In the genomic region with DNA sequence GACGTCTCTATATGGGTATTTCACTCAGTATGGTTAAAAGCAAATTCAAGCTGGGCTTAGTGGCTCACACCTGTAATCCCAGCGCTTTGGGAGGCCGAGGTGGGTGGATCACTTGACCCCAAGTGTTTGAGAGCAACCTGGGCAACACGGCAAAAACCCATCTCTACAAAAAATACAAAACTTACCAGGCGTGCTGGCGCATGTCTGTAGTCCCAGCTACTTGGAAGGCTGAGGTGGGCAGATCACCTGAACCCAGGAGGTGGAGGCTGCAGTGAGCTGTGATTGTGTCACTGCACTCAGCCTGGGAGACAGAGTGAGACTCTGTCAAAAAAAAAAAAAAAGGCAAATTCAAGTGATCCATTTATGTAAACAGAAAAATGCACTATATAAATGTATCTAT, we compare ENCODE assay signal across 1 cellular context.
TF ChIP-seq lines count a peak whose summit lies in the region.

No MANE protein-coding gene starts in this region.

TF ChIP-seq in GM23338, 12 proteins besides CTCF, POLR2A, EP300 and RAD21 (continued from another document):
- TF ChIP-seq REST (IDR thresholded peaks at IDR 0.05; ENCODE audit: unreplicated experiment) (no peak), ZNF331 (CRISPR knock-in tag; IDR thresholded peaks at IDR 0.05; ENCODE audit: low read depth) (no peak), EZH2 (IDR thresholded peaks at IDR 0.05; ENCODE audit: low read depth, unreplicated experiment) (no peak), ETS1 (IDR thresholded peaks at IDR 0.05) (no peak), STAT1 (IDR thresholded peaks at IDR 0.05; ENCODE audit: unreplicated experiment) (no peak), CREB1 (CRISPR knock-in tag; IDR thresholded peaks at IDR 0.05; ENCODE audit: low read depth) (no peak)
- TF ChIP-seq, protein P1, sequence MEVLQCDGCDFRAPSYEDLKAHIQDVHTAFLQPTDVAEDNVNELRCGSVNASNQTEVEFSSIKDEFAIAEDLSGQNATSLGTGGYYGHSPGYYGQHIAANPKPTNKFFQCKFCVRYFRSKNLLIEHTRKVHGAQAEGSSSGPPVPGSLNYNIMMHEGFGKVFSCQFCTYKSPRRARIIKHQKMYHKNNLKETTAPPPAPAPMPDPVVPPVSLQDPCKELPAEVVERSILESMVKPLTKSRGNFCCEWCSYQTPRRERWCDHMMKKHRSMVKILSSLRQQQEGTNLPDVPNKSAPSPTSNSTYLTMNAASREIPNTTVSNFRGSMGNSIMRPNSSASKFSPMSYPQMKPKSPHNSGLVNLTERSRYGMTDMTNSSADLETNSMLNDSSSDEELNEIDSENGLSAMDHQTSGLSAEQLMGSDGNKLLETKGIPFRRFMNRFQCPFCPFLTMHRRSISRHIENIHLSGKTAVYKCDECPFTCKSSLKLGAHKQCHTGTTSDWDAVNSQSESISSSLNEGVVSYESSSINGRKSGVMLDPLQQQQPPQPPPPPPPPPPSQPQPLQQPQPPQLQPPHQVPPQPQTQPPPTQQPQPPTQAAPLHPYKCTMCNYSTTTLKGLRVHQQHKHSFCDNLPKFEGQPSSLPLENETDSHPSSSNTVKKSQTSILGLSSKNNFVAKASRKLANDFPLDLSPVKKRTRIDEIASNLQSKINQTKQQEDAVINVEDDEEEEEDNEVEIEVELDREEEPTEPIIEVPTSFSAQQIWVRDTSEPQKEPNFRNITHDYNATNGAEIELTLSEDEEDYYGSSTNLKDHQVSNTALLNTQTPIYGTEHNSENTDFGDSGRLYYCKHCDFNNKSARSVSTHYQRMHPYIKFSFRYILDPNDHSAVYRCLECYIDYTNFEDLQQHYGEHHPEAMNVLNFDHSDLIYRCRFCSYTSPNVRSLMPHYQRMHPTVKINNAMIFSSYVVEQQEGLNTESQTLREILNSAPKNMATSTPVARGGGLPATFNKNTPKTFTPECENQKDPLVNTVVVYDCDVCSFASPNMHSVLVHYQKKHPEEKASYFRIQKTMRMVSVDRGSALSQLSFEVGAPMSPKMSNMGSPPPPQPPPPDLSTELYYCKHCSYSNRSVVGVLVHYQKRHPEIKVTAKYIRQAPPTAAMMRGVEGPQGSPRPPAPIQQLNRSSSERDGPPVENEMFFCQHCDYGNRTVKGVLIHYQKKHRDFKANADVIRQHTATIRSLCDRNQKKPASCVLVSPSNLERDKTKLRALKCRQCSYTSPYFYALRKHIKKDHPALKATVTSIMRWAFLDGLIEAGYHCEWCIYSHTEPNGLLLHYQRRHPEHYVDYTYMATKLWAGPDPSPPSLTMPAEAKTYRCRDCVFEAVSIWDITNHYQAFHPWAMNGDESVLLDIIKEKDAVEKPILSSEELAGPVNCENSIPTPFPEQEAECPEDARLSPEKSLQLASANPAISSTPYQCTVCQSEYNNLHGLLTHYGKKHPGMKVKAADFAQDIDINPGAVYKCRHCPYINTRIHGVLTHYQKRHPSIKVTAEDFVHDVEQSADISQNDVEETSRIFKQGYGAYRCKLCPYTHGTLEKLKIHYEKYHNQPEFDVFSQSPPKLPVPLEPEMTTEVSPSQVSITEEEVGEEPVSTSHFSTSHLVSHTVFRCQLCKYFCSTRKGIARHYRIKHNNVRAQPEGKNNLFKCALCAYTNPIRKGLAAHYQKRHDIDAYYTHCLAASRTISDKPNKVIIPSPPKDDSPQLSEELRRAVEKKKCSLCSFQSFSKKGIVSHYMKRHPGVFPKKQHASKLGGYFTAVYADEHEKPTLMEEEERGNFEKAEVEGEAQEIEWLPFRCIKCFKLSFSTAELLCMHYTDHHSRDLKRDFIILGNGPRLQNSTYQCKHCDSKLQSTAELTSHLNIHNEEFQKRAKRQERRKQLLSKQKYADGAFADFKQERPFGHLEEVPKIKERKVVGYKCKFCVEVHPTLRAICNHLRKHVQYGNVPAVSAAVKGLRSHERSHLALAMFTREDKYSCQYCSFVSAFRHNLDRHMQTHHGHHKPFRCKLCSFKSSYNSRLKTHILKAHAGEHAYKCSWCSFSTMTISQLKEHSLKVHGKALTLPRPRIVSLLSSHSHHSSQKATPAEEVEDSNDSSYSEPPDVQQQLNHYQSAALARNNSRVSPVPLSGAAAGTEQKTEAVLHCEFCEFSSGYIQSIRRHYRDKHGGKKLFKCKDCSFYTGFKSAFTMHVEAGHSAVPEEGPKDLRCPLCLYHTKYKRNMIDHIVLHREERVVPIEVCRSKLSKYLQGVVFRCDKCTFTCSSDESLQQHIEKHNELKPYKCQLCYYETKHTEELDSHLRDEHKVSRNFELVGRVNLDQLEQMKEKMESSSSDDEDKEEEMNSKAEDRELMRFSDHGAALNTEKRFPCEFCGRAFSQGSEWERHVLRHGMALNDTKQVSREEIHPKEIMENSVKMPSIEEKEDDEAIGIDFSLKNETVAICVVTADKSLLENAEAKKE (CRISPR knock-in tag; IDR thresholded peaks at IDR 0.05) = no peak
